8 cellular contexts compared by ENCODE assay signal in the genomic region with DNA sequence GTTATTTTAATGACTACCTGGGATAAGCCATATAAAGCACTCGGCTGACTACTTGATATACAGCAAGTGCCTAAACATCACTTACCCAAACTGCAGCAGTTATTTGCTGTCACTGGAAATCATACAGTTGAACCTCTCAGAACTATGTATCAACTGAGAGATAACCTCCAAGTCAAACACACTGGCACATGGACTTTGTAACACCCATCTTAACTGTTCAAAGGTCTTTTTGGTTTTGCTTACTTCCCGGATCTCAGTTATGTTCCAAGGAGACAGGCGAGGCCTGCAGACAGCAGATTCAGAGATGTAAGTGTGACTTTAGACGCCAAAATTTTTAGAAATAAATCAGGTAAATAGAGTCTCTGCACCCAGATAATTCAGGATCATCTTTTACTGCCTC. TPM values are rescaled to one million over a fixed set of nuclear protein-coding genes. Genes with fewer than 3 reads are reported as not detected.
DNase-seq lines count a peak whose midpoint lies in the region; ATAC-seq, FAIRE-seq and TF ChIP-seq lines count a peak whose summit lies in the region.

No MANE protein-coding gene starts in this region.

- no peaks in the 10 kb centered on the region for H3K27me3 Mint-ChIP-seq in activated naive CD8-positive, alpha-beta T cell treated with anti-CD3 and anti-CD28 coated beads, Interleukin-2, amount 10 ng/mL, durations not matched to agents 7 days and 5 days

- POLR2A ChIA-PET in activated naive CD8-positive, alpha-beta T cell treated with anti-CD3 and anti-CD28 coated beads, Interleukin-2, amount 10 ng/mL, durations not matched to agents 7 days and 5 days (lab: Charles Lee): no interaction called here

- ATAC-seq in activated naive CD8-positive, alpha-beta T cell treated with anti-CD3 and anti-CD28 coated beads, Interleukin-2, amount 10 ng/mL, durations not matched to agents 7 days and 5 days (ENCODE audit: low read depth): no peak
- ATAC-seq in thoracic aorta (ENCODE audit: insufficient number of reproducible peaks, low FRiP score, low read depth) (no peak), GM21528 (IDR thresholded peaks at IDR 0.05; ENCODE audit: low FRiP score, unreplicated experiment) (no peak), gastroesophageal sphincter (no peak)

- H3K9ac ChIP-seq in liver (ENCODE audit: low read depth in 1 of 2, low read length in 2 of 2): peak overlapping the region; percentile 36 to 92

- 18% methylated on average over 4 of the region's 4 CpGs for WGBS in liver
- 47 to 48% methylated on average over 3 to 4 of the region's 4 CpGs for WGBS in gastroesophageal sphincter (ENCODE audit: low coverage in 1 of 2), 2 donors

- peaks cover 12% of the 10 kb centered on the region for H3K4me1 ChIP-seq in cardiac muscle cell (ENCODE audit: low read depth)
- H3K4me1 ChIP-seq in liver (ENCODE audit: control insufficient read depth in 4 of 4, insufficient read depth in 4 of 4, low read length in 3 of 4): peaks cover 6 to 47% (median 39%) of the 10 kb centered on the region in 4 donors
- H3K4me1 ChIP-seq in thoracic aorta (ENCODE audit: control insufficient read depth in 1 of 2, low read depth in 2 of 2): peaks cover 31 to 59% of the 10 kb centered on the region in 2 donors
- peaks cover 0 to 64% (median 22%) of the 10 kb centered on the region in 3 donors for H3K4me1 ChIP-seq in gastroesophageal sphincter

- FAIRE-seq in D721Med (lab: Jason Lieb, UNC): no peak

- TF ChIP-seq EP300 in gastroesophageal sphincter (IDR thresholded peaks at IDR 0.05): no peak

- no peaks in the 10 kb centered on the region for H3K9me3 ChIP-seq in cardiac muscle cell (ENCODE audit: low read depth)
- H3K9me3 ChIP-seq in liver (ENCODE audit: control insufficient read depth in 4 of 4, low read length in 3 of 4): no peaks in the 10 kb centered on the region
- no peaks in the 10 kb centered on the region for H3K9me3 ChIP-seq in thoracic aorta
- no peaks in the 10 kb centered on the region for H3K9me3 ChIP-seq in gastroesophageal sphincter

- no peak for TF ChIP-seq CTCF in cardiac muscle cell (IDR thresholded peaks at IDR 0.05; ENCODE audit: low read depth, low read length)
- TF ChIP-seq CTCF in liver (IDR thresholded peaks at IDR 0.05; ENCODE audit: low read depth, low read length, missing input control): no peak
- TF ChIP-seq CTCF in thoracic aorta (IDR thresholded peaks at IDR 0.05): no peak
- TF ChIP-seq CTCF in D721Med (IDR thresholded peaks at IDR 0.05; ENCODE audit: insufficient read depth, missing control alignments): no peak
- TF ChIP-seq CTCF in gastroesophageal sphincter (IDR thresholded peaks at IDR 0.05): no peak

- H3K36me3 ChIP-seq in cardiac muscle cell (peaks cover 3% of the 10 kb centered on the region), liver (ENCODE audit: control insufficient read depth in 4 of 4, insufficient read depth in 3 of 4, low read depth in 1 of 4, low read length in 3 of 4) (peaks cover 0 to 2% (median 0%) of the 10 kb centered on the region in 4 donors), thoracic aorta (no peaks in the 10 kb centered on the region), gastroesophageal sphincter (no peaks in the 10 kb centered on the region)

- H3K9me3 Mint-ChIP-seq in activated naive CD8-positive, alpha-beta T cell treated with anti-CD3 and anti-CD28 coated beads, Interleukin-2, amount 10 ng/mL, durations not matched to agents 7 days and 5 days: no peaks in the 10 kb centered on the region

- intact Hi-C loops in cardiac septum (cut with DNase I): no loop called here

- no peak for TF ChIP-seq POLR2A in gastroesophageal sphincter (IDR thresholded peaks at IDR 0.05)

- peak; percentile 6 to 16 for TF ChIP-seq RAD21 in liver (IDR thresholded peaks at IDR 0.05)

- H3K36me3 Mint-ChIP-seq in activated naive CD8-positive, alpha-beta T cell treated with anti-CD3 and anti-CD28 coated beads, Interleukin-2, amount 10 ng/mL, durations not matched to agents 7 days and 5 days: peaks cover 14% of the 10 kb centered on the region

- no peak overlapping the region for H3K27ac ChIP-seq in cardiac muscle cell
- peak overlapping the region; percentile 19 to 94 for H3K27ac ChIP-seq in liver (ENCODE audit: low read depth in 1 of 2, low read length in 2 of 2)
- H3K27ac ChIP-seq in thoracic aorta: no peak overlapping the region
- H3K27ac ChIP-seq in gastroesophageal sphincter: peak overlapping the region in 2 of 4 donors; percentile 6 to 92

- H3K4me3 ChIP-seq in cardiac muscle cell: peak overlapping the region; percentile 93
- H3K4me3 ChIP-seq in liver (ENCODE audit: low read depth in 1 of 3, low read length in 3 of 3): peak overlapping the region; percentile 70 to 99 (median 92)
- H3K4me3 ChIP-seq in thoracic aorta: peak overlapping the region; percentile 77
- peak overlapping the region in 1 of 2 donors; percentile 94 for H3K4me3 ChIP-seq in gastroesophageal sphincter

- peak overlapping the region; percentile 93 for H3K4me3 Mint-ChIP-seq in activated naive CD8-positive, alpha-beta T cell treated with anti-CD3 and anti-CD28 coated beads, Interleukin-2, amount 10 ng/mL, durations not matched to agents 7 days and 5 days

- peak overlapping the region; percentile 92 for H3K27ac Mint-ChIP-seq in activated naive CD8-positive, alpha-beta T cell treated with anti-CD3 and anti-CD28 coated beads, Interleukin-2, amount 10 ng/mL, durations not matched to agents 7 days and 5 days

- H3K4me1 Mint-ChIP-seq in activated naive CD8-positive, alpha-beta T cell treated with anti-CD3 and anti-CD28 coated beads, Interleukin-2, amount 10 ng/mL, durations not matched to agents 7 days and 5 days: peaks cover 55% of the 10 kb centered on the region

- DNase-seq in cardiac muscle cell (ENCODE audit: low read depth in 1 of 2, low spot score in 1 of 2) (no peak), cardiac septum (ENCODE audit: low spot score) (no peak), thoracic aorta (ENCODE audit: low spot score) (no peak), D721Med (ENCODE audit: insufficient read length, low spot score) (no peak)
- no peak for DNase-seq in activated naive CD8-positive, alpha-beta T cell treated with anti-CD3 and anti-CD28 coated beads, Interleukin-2, amount 10 ng/mL, durations not matched to agents 7 days and 5 days

- H3K27me3 ChIP-seq in cardiac muscle cell (no peaks in the 10 kb centered on the region), liver (ENCODE audit: control insufficient read depth in 4 of 4, insufficient read depth in 4 of 4, low read length in 3 of 4) (no peaks in the 10 kb centered on the region), thoracic aorta (replicated peaks; ENCODE audit: insufficient read depth) (no peaks in the 10 kb centered on the region), gastroesophageal sphincter (no peaks in the 10 kb centered on the region)

TF ChIP-seq in liver, 16 proteins besides CTCF, POLR2A, EP300 and RAD21 (continues in another document):
- peak; percentile 81 to 85 for TF ChIP-seq RXRA (IDR thresholded peaks at IDR 0.05)
- peak; percentile 70 to 86 for TF ChIP-seq JUND (IDR thresholded peaks at IDR 0.05)
- TF ChIP-seq, protein P1, sequence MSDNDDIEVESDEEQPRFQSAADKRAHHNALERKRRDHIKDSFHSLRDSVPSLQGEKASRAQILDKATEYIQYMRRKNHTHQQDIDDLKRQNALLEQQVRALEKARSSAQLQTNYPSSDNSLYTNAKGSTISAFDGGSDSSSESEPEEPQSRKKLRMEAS (IDR thresholded peaks at IDR 0.05): peak; percentile 64
- peak; percentile 51 for TF ChIP-seq YY1 (IDR thresholded peaks at IDR 0.05)
- TF ChIP-seq, protein P2, sequence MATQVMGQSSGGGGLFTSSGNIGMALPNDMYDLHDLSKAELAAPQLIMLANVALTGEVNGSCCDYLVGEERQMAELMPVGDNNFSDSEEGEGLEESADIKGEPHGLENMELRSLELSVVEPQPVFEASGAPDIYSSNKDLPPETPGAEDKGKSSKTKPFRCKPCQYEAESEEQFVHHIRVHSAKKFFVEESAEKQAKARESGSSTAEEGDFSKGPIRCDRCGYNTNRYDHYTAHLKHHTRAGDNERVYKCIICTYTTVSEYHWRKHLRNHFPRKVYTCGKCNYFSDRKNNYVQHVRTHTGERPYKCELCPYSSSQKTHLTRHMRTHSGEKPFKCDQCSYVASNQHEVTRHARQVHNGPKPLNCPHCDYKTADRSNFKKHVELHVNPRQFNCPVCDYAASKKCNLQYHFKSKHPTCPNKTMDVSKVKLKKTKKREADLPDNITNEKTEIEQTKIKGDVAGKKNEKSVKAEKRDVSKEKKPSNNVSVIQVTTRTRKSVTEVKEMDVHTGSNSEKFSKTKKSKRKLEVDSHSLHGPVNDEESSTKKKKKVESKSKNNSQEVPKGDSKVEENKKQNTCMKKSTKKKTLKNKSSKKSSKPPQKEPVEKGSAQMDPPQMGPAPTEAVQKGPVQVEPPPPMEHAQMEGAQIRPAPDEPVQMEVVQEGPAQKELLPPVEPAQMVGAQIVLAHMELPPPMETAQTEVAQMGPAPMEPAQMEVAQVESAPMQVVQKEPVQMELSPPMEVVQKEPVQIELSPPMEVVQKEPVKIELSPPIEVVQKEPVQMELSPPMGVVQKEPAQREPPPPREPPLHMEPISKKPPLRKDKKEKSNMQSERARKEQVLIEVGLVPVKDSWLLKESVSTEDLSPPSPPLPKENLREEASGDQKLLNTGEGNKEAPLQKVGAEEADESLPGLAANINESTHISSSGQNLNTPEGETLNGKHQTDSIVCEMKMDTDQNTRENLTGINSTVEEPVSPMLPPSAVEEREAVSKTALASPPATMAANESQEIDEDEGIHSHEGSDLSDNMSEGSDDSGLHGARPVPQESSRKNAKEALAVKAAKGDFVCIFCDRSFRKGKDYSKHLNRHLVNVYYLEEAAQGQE (IDR thresholded peaks at IDR 0.05): peak; percentile 57
- TF ChIP-seq HNF4G (IDR thresholded peaks at IDR 0.05): peak; percentile 92

RNA-seq across cellular contexts. Expression of a gene that starts 1.6 kb away (rescaled TPM):
- 46.9 and 60.4 TPM in 2 replicates for total RNA-seq in cardiac muscle cell
- polyA plus RNA-seq in cardiac muscle cell: 130 and 160 TPM in 2 replicates
- 61.2 TPM for total RNA-seq in cardiac septum
- total RNA-seq in activated naive CD8-positive, alpha-beta T cell treated with anti-CD3 and anti-CD28 coated beads, Interleukin-2, amount 10 ng/mL, durations not matched to agents 7 days and 5 days: 10 to 100 TPM; 49.5 to 52.0 TPM
- 100 to 1,000 TPM in 1 of 2 donors, 10 to 100 TPM in 1; 91.9 to 173 TPM for total RNA-seq in liver
- polyA plus RNA-seq in liver: 100 to 1,000 TPM; 140 to 154 TPM
- total RNA-seq in thoracic aorta: 100 to 1,000 TPM; 105 to 123 TPM
- total RNA-seq in gastroesophageal sphincter: 10 to 100 TPM; 54.0 to 80.9 (median 64.2) TPM

RNA-seq across cellular contexts. Expression of a gene that starts 34.6 kb away (rescaled TPM):
- total RNA-seq in cardiac muscle cell (20.9 and 22.3 TPM in 2 replicates), cardiac septum (7.3 TPM), liver (10 to 100 TPM; 10.3 to 10.7 TPM), thoracic aorta (10 to 100 TPM; 16.5 to 28.6 TPM), gastroesophageal sphincter (10 to 100 TPM in 1 of 4 donors, 1 to 10 TPM in 3; 6.7 to 10.8 (median 8.6) TPM)
- polyA plus RNA-seq in cardiac muscle cell (18.9 and 27.0 TPM in 2 replicates), liver (1 to 10 TPM; 4.9 to 6.6 TPM)
- 10 to 100 TPM; 32.3 to 37.2 TPM for total RNA-seq in activated naive CD8-positive, alpha-beta T cell treated with anti-CD3 and anti-CD28 coated beads, Interleukin-2, amount 10 ng/mL, durations not matched to agents 7 days and 5 days

Comparison
In these comparisons a context has a peak if more than half of its experiments do, and no peak if none do; other contexts are left out.
1. H3K27ac ChIP-seq: peak in liver (2 of 2); none in cardiac muscle cell (single experiment) and thoracic aorta (0 of 2).